8 cellular contexts compared by ENCODE assay signal in genomic region chr19:35318679-35319448, GRCh38. TPM values are rescaled to one million over a fixed set of nuclear protein-coding genes. Genes with fewer than 3 reads are reported as not detected.
A peak's percentile ranks its signal among the peaks of the same experiment; 100 is the strongest.
DNase-seq lines count a peak whose midpoint lies in the region; ATAC-seq lines count a peak whose summit lies in the region.

No MANE protein-coding gene starts in this region.

- peak in 1 of 2 donors; percentile 7 for ATAC-seq in naive B cell (ENCODE audit: low read depth in 2 of 2)
- no peak for ATAC-seq in GM21423 (IDR thresholded peaks at IDR 0.05; ENCODE audit: unreplicated experiment)
- ATAC-seq in HG02678 (IDR thresholded peaks at IDR 0.05; ENCODE audit: unreplicated experiment): no peak

- peak overlapping the region; percentile 95 to 99 (median 98) for H3K27ac Mint-ChIP-seq in naive B cell

- no peaks in the 10 kb centered on the region for H3K27me3 Mint-ChIP-seq in naive B cell

- no peaks in the 10 kb centered on the region for H3K36me3 Mint-ChIP-seq in naive B cell

- H3K4me3 Mint-ChIP-seq in naive B cell: peak overlapping the region; percentile 69 to 89 (median 78)

- H3K9me3 Mint-ChIP-seq in naive B cell: peaks cover 0 to 1% (median 0%) of the 10 kb centered on the region in 7 donors

- peak; percentile 95 for DNase-seq in CD1c-positive myeloid dendritic cell (ENCODE audit: extremely low spot score)
- peak; percentile 50 for DNase-seq in MV-4-11 (lab: John Stamatoyannopoulos, UW)
- peak; percentile 90 to 98 for DNase-seq in dermis microvascular lymphatic vessel endothelial cell (ENCODE audit: low read depth in 2 of 2)
- DNase-seq in naive B cell: peak; percentile 50
- no peak for DNase-seq in DMS114 treated with DMSO at 0.1 percent for 48 hours (lab: John Stamatoyannopoulos, UW; ENCODE audit: unreplicated experiment)
- no peak for DNase-seq in NCI-H748 (lab: John Stamatoyannopoulos, UW; ENCODE audit: unreplicated experiment)

- peaks cover 56 to 94% (median 81%) of the 10 kb centered on the region in 3 donors for H3K4me1 Mint-ChIP-seq in naive B cell

RNA-seq across cellular contexts. Expression of gene CD22, which starts 10.1 kb away (rescaled TPM):
- total RNA-seq in dermis microvascular lymphatic vessel endothelial cell: 0.13 and 0.38 TPM in 2 replicates
- polyA plus RNA-seq in naive B cell (ENCODE audit: low read depth in 6 of 6): 100 to 1,000 TPM; 364 to 971 (median 552) TPM

RNA-seq across cellular contexts. Expression of gene MAG, which starts 26.9 kb away (rescaled TPM):
- 0.63 TPM in 1 of 2 replicates, not detected in the other for total RNA-seq in dermis microvascular lymphatic vessel endothelial cell
- polyA plus RNA-seq in naive B cell (ENCODE audit: low read depth in 6 of 6): under 1 TPM in 4 of 6 donors, not detected in 2; 0.12 to 0.41 (median 0.29) TPM

RNA-seq across cellular contexts. Expression of gene FFAR1, which starts 28.8 kb away (rescaled TPM):
- total RNA-seq in dermis microvascular lymphatic vessel endothelial cell: not detected in 2 replicates
- polyA plus RNA-seq in naive B cell (ENCODE audit: low read depth in 6 of 6): 1 to 10 TPM in 2 of 6 donors, under 1 TPM in 4; 0.14 to 1.9 (median 0.75) TPM

RNA-seq across cellular contexts. Expression of gene HAMP, which starts 36.5 kb away (rescaled TPM):
- under 0.01 and 0.26 TPM in 2 replicates for total RNA-seq in dermis microvascular lymphatic vessel endothelial cell
- polyA plus RNA-seq in naive B cell (ENCODE audit: low read depth in 6 of 6): under 1 TPM in 1 of 6 donors, not detected in 5; 0.12 TPM

RNA-seq across cellular contexts. Expression of gene FFAR3, which starts 39.4 kb away (rescaled TPM):
- total RNA-seq in dermis microvascular lymphatic vessel endothelial cell: not detected in 2 replicates
- polyA plus RNA-seq in naive B cell (ENCODE audit: low read depth in 6 of 6): under 1 TPM in 1 of 6 donors, not detected in 5; 0.17 TPM

Comparison
In these comparisons a context has a peak if more than half of its experiments do, and no peak if none do; other contexts are left out.
1. DNase-seq: peak in CD1c-positive myeloid dendritic cell (single experiment), MV-4-11 (single experiment), dermis microvascular lymphatic vessel endothelial cell (2 of 2) and naive B cell (single experiment); none in DMS114 treated with DMSO at 0.1 percent for 48 hours (single experiment) and NCI-H748 (single experiment).